7 cellular contexts compared by ENCODE assay signal in the genomic region with DNA sequence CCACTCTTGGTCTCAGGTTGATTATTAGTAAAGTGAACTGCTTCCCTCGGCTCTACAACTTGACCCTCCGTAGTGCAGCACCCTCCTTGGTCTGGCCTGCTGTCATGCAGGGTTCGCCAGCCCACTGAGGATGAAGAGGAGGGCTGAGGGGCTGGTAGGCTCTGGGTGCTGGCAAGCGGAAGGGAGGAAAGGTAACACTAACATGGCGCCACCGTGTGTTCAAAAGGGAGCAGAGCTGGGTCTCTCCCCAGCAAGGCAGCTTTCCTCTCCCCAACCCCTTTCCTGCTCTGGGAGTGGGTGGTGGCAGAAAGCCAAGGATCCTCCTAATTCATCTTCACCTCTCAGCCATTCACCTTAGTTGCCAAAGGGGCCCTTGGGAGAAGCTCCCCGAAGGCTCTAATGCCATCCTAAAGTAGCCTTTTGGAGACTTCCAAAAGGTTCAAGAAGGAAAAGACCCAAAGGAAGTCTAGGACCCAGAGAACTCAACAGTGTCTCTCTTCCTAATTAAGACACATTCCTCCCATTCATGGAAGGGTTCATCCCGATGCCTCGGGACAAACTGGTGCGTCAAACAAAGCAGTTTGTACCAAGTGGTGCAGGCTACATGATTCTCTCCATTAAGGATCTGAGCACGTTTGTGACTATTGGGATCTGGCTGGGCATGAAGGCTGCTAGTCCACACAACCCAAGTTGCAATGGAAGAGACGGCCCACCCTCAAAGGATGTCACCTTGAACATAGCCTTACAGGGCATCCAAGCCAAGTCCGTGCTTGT.
DNase-seq lines count a peak whose midpoint lies in the region; ATAC-seq and TF ChIP-seq lines count a peak whose summit lies in the region.

No MANE protein-coding gene starts in this region.

- H3K79me2 ChIP-seq in Karpas-422 (ENCODE audit: low read length) (no peaks in the 10 kb centered on the region), parathyroid adenoma (peaks cover 22% of the 10 kb centered on the region)

- H3K9me3 Mint-ChIP-seq in activated T-helper 17 cell treated with anti-CD3 and anti-CD28 coated beads, Interleukin-2, amount 50 U/mL, for 72 hours: no peaks in the 10 kb centered on the region

- no peaks in the 10 kb centered on the region for H3K9me2 ChIP-seq in Karpas-422 (replicated peaks; ENCODE audit: insufficient read depth, low read length)

- DNase-seq in GM13976 (ENCODE audit: low spot score): peak; percentile 76
- DNase-seq in Karpas-422: peak; percentile 79
- peak; percentile 15 for DNase-seq in RKO (ENCODE audit: low spot score)
- DNase-seq in foreskin fibroblast: peak in 1 of 2 donors; percentile 73
- DNase-seq in ureter (ENCODE audit: low spot score): peak; percentile 74

- no peaks in the 10 kb centered on the region for H3K4me1 Mint-ChIP-seq in activated T-helper 17 cell treated with anti-CD3 and anti-CD28 coated beads, Interleukin-2, amount 50 U/mL, for 72 hours

- peak; percentile 86 for ATAC-seq in activated T-helper 17 cell treated with anti-CD3 and anti-CD28 coated beads, Interleukin-2, amount 50 U/mL, for 72 hours (replicated peaks)

- H4K20me1 ChIP-seq in Karpas-422 (ENCODE audit: insufficient read depth, low read depth, low read length): peaks cover 4% of the 10 kb centered on the region; the same call in 1 of the 2 replicates

- H3K9ac ChIP-seq in Karpas-422 (ENCODE audit: low read length): no peak overlapping the region
- H3K9ac ChIP-seq in parathyroid adenoma: no peak overlapping the region

- no peak overlapping the region for H3K4me3 Mint-ChIP-seq in activated T-helper 17 cell treated with anti-CD3 and anti-CD28 coated beads, Interleukin-2, amount 50 U/mL, for 72 hours

- no peaks in the 10 kb centered on the region for H3K36me3 ChIP-seq in Karpas-422 (ENCODE audit: insufficient read depth, low read length)
- no peaks in the 10 kb centered on the region for H3K36me3 ChIP-seq in parathyroid adenoma (ENCODE audit: control insufficient read depth, insufficient read depth, low read length)

- H3K27me3 ChIP-seq in Karpas-422 (ENCODE audit: low read length) (no peaks in the 10 kb centered on the region), parathyroid adenoma (ENCODE audit: control insufficient read depth, insufficient read depth, low read length) (no peaks in the 10 kb centered on the region)

- in situ Hi-C loops in GM13976 (cut with MboI; ENCODE audit: low sequenced_read_pairs, unreplicated experiment): loop anchor here (5.0 kb wide), 1 partner anchor 110 kb away; no protein-coding TSS in a partner anchor

- no peak overlapping the region for H3K4me3 ChIP-seq in Karpas-422 (ENCODE audit: low read length)
- H3K4me3 ChIP-seq in foreskin fibroblast (ENCODE audit: low read depth in 1 of 2, low read length in 2 of 2): no peak overlapping the region
- H3K4me3 ChIP-seq in parathyroid adenoma (ENCODE audit: low read depth, low read length): no peak overlapping the region

- peak overlapping the region; percentile 66 for H3K27ac Mint-ChIP-seq in activated T-helper 17 cell treated with anti-CD3 and anti-CD28 coated beads, Interleukin-2, amount 50 U/mL, for 72 hours

- no peak overlapping the region for H2AFZ ChIP-seq in Karpas-422 (ENCODE audit: low read length)
- peak overlapping the region; percentile 57 for H2AFZ ChIP-seq in parathyroid adenoma

- H3K4me2 ChIP-seq in Karpas-422 (ENCODE audit: low read depth, low read length, poor library complexity, severe bottlenecking) (no peak overlapping the region), parathyroid adenoma (ENCODE audit: low read length) (no peak overlapping the region)

- H3K27me3 Mint-ChIP-seq in activated T-helper 17 cell treated with anti-CD3 and anti-CD28 coated beads, Interleukin-2, amount 50 U/mL, for 72 hours: no peaks in the 10 kb centered on the region

- H3K36me3 Mint-ChIP-seq in activated T-helper 17 cell treated with anti-CD3 and anti-CD28 coated beads, Interleukin-2, amount 50 U/mL, for 72 hours (ENCODE audit: low read depth): no peaks in the 10 kb centered on the region

- no peak overlapping the region for H3K27ac ChIP-seq in Karpas-422 (ENCODE audit: low read length)
- H3K27ac ChIP-seq in parathyroid adenoma: peak overlapping the region; percentile 36

- H3K4me1 ChIP-seq in Karpas-422 (ENCODE audit: low read length): no peaks in the 10 kb centered on the region
- H3K4me1 ChIP-seq in parathyroid adenoma: peaks cover 29% of the 10 kb centered on the region

- no peaks in the 10 kb centered on the region for H3K9me3 ChIP-seq in Karpas-422 (ENCODE audit: low read length)
- no peaks in the 10 kb centered on the region for H3K9me3 ChIP-seq in parathyroid adenoma (ENCODE audit: control insufficient read depth, low read length)

- TF ChIP-seq CTCF in GM13976 (IDR thresholded peaks at IDR 0.05; ENCODE audit: borderline replicate concordance, control extremely low read depth, extremely low read depth, insufficient read depth, missing control alignments) (peak; percentile 84), foreskin fibroblast (IDR thresholded peaks at IDR 0.05; ENCODE audit: low read depth, low read length) (peak; percentile 79), parathyroid adenoma (IDR thresholded peaks at IDR 0.05) (peak; percentile 76)
